8 cellular contexts compared by ENCODE assay signal in genomic region chr17:78781339-78782304, GRCh38. TPM values are rescaled to one million over a fixed set of nuclear protein-coding genes. Genes with fewer than 3 reads are reported as not detected.
A peak's percentile ranks its signal among the peaks of the same experiment; 100 is the strongest.
DNase-seq lines count a peak whose midpoint lies in the region; ATAC-seq and TF ChIP-seq lines count a peak whose summit lies in the region.

Gene CYTH1 (minus strand): TSS chr17:78782273. CDS start chr17:78782223, 50 bp downstream.

- H3K9ac ChIP-seq in KMS-11 = peak within 1 kb of the TSS; percentile 91

- TF ChIP-seq CTCF in KMS-11 (conservative IDR thresholded peaks at IDR 0.05; ENCODE audit: low read depth, low read length) (no peak), fibroblast of mammary gland (conservative IDR thresholded peaks at IDR 0.05; ENCODE audit: control insufficient read depth, insufficient read depth, low read depth, low read length) (no peak)

- CTCF ChIA-PET in CD4-positive, alpha-beta memory T cell (lab: Charles Lee; ENCODE audit: partially characterized antibody) = interaction anchor here (1.2 to 2.7 kb wide), 9 partner anchors 13 to 73 kb away, joined by 3 to 15 read pairs (median 6); no protein-coding TSS in a partner anchor

- peaks cover 76% of the 10 kb centered on the region for H3K4me1 ChIP-seq in CD4-positive, alpha-beta memory T cell (ENCODE audit: insufficient read depth, low read length)
- H3K4me1 ChIP-seq in KMS-11 (ENCODE audit: low read depth, poor library complexity, severe bottlenecking) = peaks cover 81% of the 10 kb centered on the region
- H3K4me1 ChIP-seq in urinary bladder (ENCODE audit: insufficient read depth) = no peaks in the 10 kb centered on the region

- peak; percentile 50 to 61 (median 53) for DNase-seq in CD4-positive, alpha-beta memory T cell
- DNase-seq in activated CD8-positive, alpha-beta memory T cell treated with anti-CD3 and anti-CD28 coated beads, Interleukin-2, amount 50 U/mL, for 4 hours = peak; percentile 38
- DNase-seq in fibroblast of mammary gland (ENCODE audit: low read depth) (peak; percentile 19), GDM1 (lab: John Stamatoyannopoulos, UW) (no peak)
- DNase-seq in natural killer cell treated with Interleukin-12 subunit alpha and Interleukin-12 subunit beta and Interleukin-15 and Interleukin-18, amount 100 ng/mL, for 72 hours (ENCODE audit: low spot score) = peak; percentile 69

- peaks cover 25 to 70% (median 45%) of the 10 kb centered on the region in 4 donors for H3K4me1 Mint-ChIP-seq in CD4-positive, alpha-beta memory T cell
- peaks cover 41 to 49% of the 10 kb centered on the region in 2 donors for H3K4me1 Mint-ChIP-seq in natural killer cell treated with Interleukin-12 subunit alpha and Interleukin-12 subunit beta and Interleukin-15 and Interleukin-18, amount 100 ng/mL, for 72 hours (ENCODE audit: low read depth in 2 of 2)

- peak within 1 kb of the TSS; percentile 63 to 91 for H3K4me3 ChIP-seq in CD4-positive, alpha-beta memory T cell (ENCODE audit: low read length in 2 of 2)
- H3K4me3 ChIP-seq in KMS-11 (IDR thresholded peaks at IDR 0.05; ENCODE audit: insufficient read depth, low read depth, low read length) (no peak within 1 kb of the TSS), fibroblast of mammary gland (ENCODE audit: control insufficient read depth, low read depth, low read length) (peak within 1 kb of the TSS; percentile 83), urinary bladder (ENCODE audit: low read depth, low read length) (peak within 1 kb of the TSS; percentile 98)

- H3K4me2 ChIP-seq in KMS-11 = peak within 1 kb of the TSS; percentile 90

- intact Hi-C loops in CD4-positive, alpha-beta memory T cell (cut with micrococcal nuclease) = loop anchor here (1.0 to 2.0 kb wide), 4 partner anchors 18 to 59 kb away; partner anchors contain the start of gene USP36

- POLR2A ChIA-PET in CD4-positive, alpha-beta memory T cell (lab: Charles Lee; ENCODE audit: partially characterized antibody) = interaction anchor here (0.9 to 21.6 kb wide), 17 partner anchors 9 to 66 kb away, joined by 3 to 961 read pairs (median 14); partner anchors contain the start of gene USP36

- H3K27me3 Mint-ChIP-seq in CD4-positive, alpha-beta memory T cell = no peaks in the 10 kb centered on the region
- no peaks in the 10 kb centered on the region for H3K27me3 Mint-ChIP-seq in natural killer cell treated with Interleukin-12 subunit alpha and Interleukin-12 subunit beta and Interleukin-15 and Interleukin-18, amount 100 ng/mL, for 72 hours

- H3K4me3 Mint-ChIP-seq in CD4-positive, alpha-beta memory T cell = peak within 1 kb of the TSS; percentile 89 to 96 (median 94)
- peak within 1 kb of the TSS; percentile 85 for H3K4me3 Mint-ChIP-seq in natural killer cell treated with Interleukin-12 subunit alpha and Interleukin-12 subunit beta and Interleukin-15 and Interleukin-18, amount 100 ng/mL, for 72 hours

- no peaks in the 10 kb centered on the region for H4K20me1 ChIP-seq in KMS-11 (ENCODE audit: insufficient read depth)

- H3K9me3 ChIP-seq in CD4-positive, alpha-beta memory T cell (ENCODE audit: control insufficient read depth in 1 of 2, low read length in 2 of 2) = no peaks in the 10 kb centered on the region

- H3K36me3 ChIP-seq in CD4-positive, alpha-beta memory T cell (ENCODE audit: insufficient read depth, low read length) = no peaks in the 10 kb centered on the region
- H3K36me3 ChIP-seq in KMS-11 (ENCODE audit: insufficient read depth) = no peaks in the 10 kb centered on the region
- no peaks in the 10 kb centered on the region for H3K36me3 ChIP-seq in urinary bladder (ENCODE audit: insufficient read depth)

- peaks cover 6 to 29% of the 10 kb centered on the region in 2 donors for H3K36me3 Mint-ChIP-seq in CD4-positive, alpha-beta memory T cell
- H3K36me3 Mint-ChIP-seq in natural killer cell treated with Interleukin-12 subunit alpha and Interleukin-12 subunit beta and Interleukin-15 and Interleukin-18, amount 100 ng/mL, for 72 hours = no peaks in the 10 kb centered on the region

- peaks cover 0 to 2% (median 0%) of the 10 kb centered on the region in 8 donors for H3K9me3 Mint-ChIP-seq in CD4-positive, alpha-beta memory T cell
- H3K9me3 Mint-ChIP-seq in natural killer cell treated with Interleukin-12 subunit alpha and Interleukin-12 subunit beta and Interleukin-15 and Interleukin-18, amount 100 ng/mL, for 72 hours = no peaks in the 10 kb centered on the region

- ATAC-seq in GM21390 (IDR thresholded peaks at IDR 0.05; ENCODE audit: unreplicated experiment) = peak; percentile 6
- ATAC-seq in natural killer cell treated with Interleukin-12 subunit alpha and Interleukin-12 subunit beta and Interleukin-15 and Interleukin-18, amount 100 ng/mL, for 72 hours = peak; percentile 21 to 32

- under 1% methylated on average over 127 of the region's 127 CpGs for WGBS in urinary bladder

- H3K79me2 ChIP-seq in KMS-11 (ENCODE audit: insufficient read depth, low read depth) = peaks cover 53% of the 10 kb centered on the region

- peak within 1 kb of the TSS; percentile 20; the same call in 1 of the 2 replicates for H2AFZ ChIP-seq in KMS-11 (ENCODE audit: low read depth)

- H3K27ac ChIP-seq in CD4-positive, alpha-beta memory T cell (ENCODE audit: low read depth, low read length) = peak within 1 kb of the TSS; percentile 95
- peak within 1 kb of the TSS; percentile 80 for H3K27ac ChIP-seq in KMS-11
- peak within 1 kb of the TSS; percentile 93 for H3K27ac ChIP-seq in urinary bladder (ENCODE audit: low read depth)

- H3K27ac Mint-ChIP-seq in CD4-positive, alpha-beta memory T cell = peak within 1 kb of the TSS; percentile 93 to 99 (median 96)
- peak within 1 kb of the TSS; percentile 85 to 88 for H3K27ac Mint-ChIP-seq in natural killer cell treated with Interleukin-12 subunit alpha and Interleukin-12 subunit beta and Interleukin-15 and Interleukin-18, amount 100 ng/mL, for 72 hours

- H3K27me3 ChIP-seq in CD4-positive, alpha-beta memory T cell (ENCODE audit: insufficient read depth, low read length) = no peaks in the 10 kb centered on the region
- no peaks in the 10 kb centered on the region for H3K27me3 ChIP-seq in KMS-11 (ENCODE audit: insufficient read depth, low read depth)

RNA-seq across cellular contexts. Expression of gene CYTH1, which starts in this region (rescaled TPM):
- 100 to 1,000 TPM; 380 to 390 TPM for total RNA-seq in CD4-positive, alpha-beta memory T cell
- polyA plus RNA-seq in CD4-positive, alpha-beta memory T cell = 100 to 1,000 TPM; 271 to 370 TPM
- 100 to 1,000 TPM; 111 to 149 TPM for total RNA-seq in natural killer cell treated with Interleukin-12 subunit alpha and Interleukin-12 subunit beta and Interleukin-15 and Interleukin-18, amount 100 ng/mL, for 72 hours
- total RNA-seq in urinary bladder = 31.0 TPM
- 27.1 TPM for polyA plus RNA-seq in urinary bladder
